ENCODE assay signal across 8 cellular contexts in genomic region chr18:21109936-21110666, GRCh38. TPM values are rescaled to one million over a fixed set of nuclear protein-coding genes. Genes with fewer than 3 reads are reported as not detected.
DNase-seq lines count a peak whose midpoint lies in the region; ATAC-seq and TF ChIP-seq lines count a peak whose summit lies in the region.

No MANE protein-coding gene starts in this region.

- WGBS in esophagus muscularis mucosa: 3% methylated on average over 8 of the region's 8 CpGs

- DNase-seq in esophagus muscularis mucosa (ENCODE audit: extremely low spot score): no peak
- no peak for DNase-seq in gastrocnemius medialis
- no peak for DNase-seq in SIG-M5 (lab: John Stamatoyannopoulos, UW)
- no peak for DNase-seq in activated CD4-positive, alpha-beta T cell treated with anti-CD3 and anti-CD28 coated beads, Interleukin-2, amount 50 U/mL, for 48 hours
- DNase-seq in NCI-H2227 (lab: John Stamatoyannopoulos, UW; ENCODE audit: unreplicated experiment): no peak
- DNase-seq in activated CD8-positive, alpha-beta memory T cell treated with anti-CD3 and anti-CD28 coated beads, Interleukin-2, amount 50 U/mL, for 48 hours: no peak

- H4K20me1 ChIP-seq in OCI-LY3 (ENCODE audit: insufficient read depth, low read length): peaks cover 56% of the 10 kb centered on the region

- H3K27ac ChIP-seq in OCI-LY3 (ENCODE audit: low read length): peak overlapping the region; percentile 92
- peak overlapping the region; percentile 95 to 98 (median 97) for H3K27ac ChIP-seq in esophagus muscularis mucosa (replicated peaks in 1 of 4)
- peak overlapping the region in 3 of 4 donors; percentile 96 to 100 (median 98) for H3K27ac ChIP-seq in gastrocnemius medialis

- H3K4me2 ChIP-seq in OCI-LY3 (ENCODE audit: low read length): peak overlapping the region; percentile 76

- peak; percentile 1 for ATAC-seq in GM18498 (IDR thresholded peaks at IDR 0.05; ENCODE audit: unreplicated experiment)
- no peak for ATAC-seq in gastrocnemius medialis

- in situ Hi-C loops in gastrocnemius medialis (cut with MboI; ENCODE audit: low sequenced_read_pairs in 4 of 4): loop anchor here in 1 of 4 donors (10.0 kb wide), 1 partner anchor 105 kb away; no protein-coding TSS in a partner anchor

- H3K36me3 ChIP-seq in OCI-LY3 (replicated peaks; ENCODE audit: low read depth, low read length): no peaks in the 10 kb centered on the region
- H3K36me3 ChIP-seq in esophagus muscularis mucosa: no peaks in the 10 kb centered on the region
- no peaks in the 10 kb centered on the region for H3K36me3 ChIP-seq in gastrocnemius medialis

- H3K9me3 ChIP-seq in OCI-LY3 (ENCODE audit: insufficient read depth, low read length): no peaks in the 10 kb centered on the region
- no peaks in the 10 kb centered on the region for H3K9me3 ChIP-seq in esophagus muscularis mucosa
- H3K9me3 ChIP-seq in gastrocnemius medialis: no peaks in the 10 kb centered on the region

- H3K9ac ChIP-seq in OCI-LY3 (ENCODE audit: low read length): peak overlapping the region; percentile 99

- TF ChIP-seq EP300 in esophagus muscularis mucosa (IDR thresholded peaks at IDR 0.05): no peak

- H3K4me1 ChIP-seq in OCI-LY3 (ENCODE audit: low read length) (peaks cover 38% of the 10 kb centered on the region), esophagus muscularis mucosa (peaks cover 26 to 57% (median 44%) of the 10 kb centered on the region in 4 donors), gastrocnemius medialis (peaks cover 49 to 58% of the 10 kb centered on the region in 2 donors)

- peaks cover 64% of the 10 kb centered on the region for H3K79me2 ChIP-seq in OCI-LY3 (ENCODE audit: low read length)

- intact Hi-C loops in esophagus muscularis mucosa (cut with DNase I) (loop anchor here (5.0 to 10.0 kb wide), 3 partner anchors 58 to 105 kb away; no protein-coding TSS in a partner anchor), gastrocnemius medialis (cut with DNase I; ENCODE audit: low total_unique reads) (loop anchor here (2.0 to 10.0 kb wide), 4 partner anchors 108 to 725 kb away; partner anchors contain the start of genes ESCO1 and MIB1)

- H3K27me3 ChIP-seq in OCI-LY3 (ENCODE audit: low read depth, low read length) (no peaks in the 10 kb centered on the region), esophagus muscularis mucosa (no peaks in the 10 kb centered on the region), gastrocnemius medialis (no peaks in the 10 kb centered on the region)

- H3K4me3 ChIP-seq in OCI-LY3 (ENCODE audit: low read length) (peak overlapping the region; percentile 99), esophagus muscularis mucosa (peak overlapping the region; percentile 87 to 98 (median 90)), gastrocnemius medialis (peak overlapping the region; percentile 81 to 100 (median 98))

- TF ChIP-seq POLR2A in esophagus muscularis mucosa (IDR thresholded peaks at IDR 0.05; ENCODE audit: low read depth) (no peak), gastrocnemius medialis (IDR thresholded peaks at IDR 0.05) (no peak)

- no peak for TF ChIP-seq CTCF in OCI-LY3 (IDR thresholded peaks at IDR 0.05; ENCODE audit: low read depth, low read length)
- no peak for TF ChIP-seq CTCF in esophagus muscularis mucosa (IDR thresholded peaks at IDR 0.05)
- no peak for TF ChIP-seq CTCF in gastrocnemius medialis (IDR thresholded peaks at IDR 0.05 in 4 of 5, conservative IDR thresholded peaks at IDR 0.05 in 1 of 5)

- H2AFZ ChIP-seq in OCI-LY3 (ENCODE audit: low read depth, low read length): no peak overlapping the region

RNA-seq across cellular contexts. Expression of gene ROCK1, which starts 1.5 kb away (rescaled TPM):
- total RNA-seq in esophagus muscularis mucosa (100 to 1,000 TPM in 3 of 4 donors, 10 to 100 TPM in 1; 77.2 to 110 (median 106) TPM), gastrocnemius medialis (10 to 100 TPM; 11.0 to 15.7 (median 12.7) TPM)

Comparison
In these comparisons a context has a peak if more than half of its experiments do, and no peak if none do; other contexts are left out.
1. RNA of gene ROCK1, which starts 1.5 kb away (total RNA-seq): 77.2 to 110 TPM in esophagus muscularis mucosa; 11.0 to 15.7 TPM in gastrocnemius medialis; every median in the first group is over 4 times any median in the second.
2. Peak in every context shown above with its lines, with median percentiles within 50 percentile points of each other: H3K27ac ChIP-seq and H3K4me3 ChIP-seq.